8 cellular contexts compared by ENCODE assay signal in genomic region chr7:75928600-75928939, GRCh38. TPM values are rescaled to one million over a fixed set of nuclear protein-coding genes. Genes with fewer than 3 reads are reported as not detected.
DNase-seq lines count a peak whose midpoint lies in the region; ATAC-seq and TF ChIP-seq lines count a peak whose summit lies in the region.

No MANE protein-coding gene starts in this region.

- no peak overlapping the region for H3K4me3 Mint-ChIP-seq in activated CD4-positive, alpha-beta T cell treated with anti-CD3 and anti-CD28 coated beads for 36 hours
- no peak overlapping the region for H3K4me3 Mint-ChIP-seq in T-helper 2 cell treated with Interferon-gamma antibody and Interleukin-4, amounts not matched to agents 5 μg/mL and 100 μg/mL, for 36 hours
- H3K4me3 Mint-ChIP-seq in natural killer cell: no peak overlapping the region

- H3K4me1 Mint-ChIP-seq in activated CD4-positive, alpha-beta T cell treated with anti-CD3 and anti-CD28 coated beads for 36 hours: peaks cover 12% of the 10 kb centered on the region
- H3K4me1 Mint-ChIP-seq in T-helper 2 cell treated with Interferon-gamma antibody and Interleukin-4, amounts not matched to agents 5 μg/mL and 100 μg/mL, for 36 hours (ENCODE audit: low read depth): peaks cover 10% of the 10 kb centered on the region
- peaks cover 23 to 28% of the 10 kb centered on the region in 2 donors for H3K4me1 Mint-ChIP-seq in natural killer cell

- peak; percentile 27 for DNase-seq in activated CD4-positive, alpha-beta T cell treated with anti-CD3 and anti-CD28 coated beads for 36 hours
- DNase-seq in activated CD4-positive, alpha-beta T cell treated with anti-CD3 and anti-CD28 coated beads for 1 hour: no peak
- DNase-seq in T-helper 2 cell treated with Interferon-gamma antibody and Interleukin-4, amounts not matched to agents 5 μg/mL and 100 μg/mL, for 36 hours (ENCODE audit: low spot score): peak; percentile 12
- DNase-seq in natural killer cell (no peak), HuH-7.5 (ENCODE audit: low spot score) (no peak)

- no peaks in the 10 kb centered on the region for H3K27me3 Mint-ChIP-seq in activated CD4-positive, alpha-beta T cell treated with anti-CD3 and anti-CD28 coated beads for 36 hours
- no peaks in the 10 kb centered on the region for H3K27me3 Mint-ChIP-seq in T-helper 2 cell treated with Interferon-gamma antibody and Interleukin-4, amounts not matched to agents 5 μg/mL and 100 μg/mL, for 36 hours (ENCODE audit: low read depth)
- no peaks in the 10 kb centered on the region for H3K27me3 Mint-ChIP-seq in natural killer cell (ENCODE audit: low read depth in 2 of 2)

- H3K27ac Mint-ChIP-seq in activated CD4-positive, alpha-beta T cell treated with anti-CD3 and anti-CD28 coated beads for 36 hours: peak overlapping the region; percentile 58
- no peak overlapping the region for H3K27ac Mint-ChIP-seq in T-helper 2 cell treated with Interferon-gamma antibody and Interleukin-4, amounts not matched to agents 5 μg/mL and 100 μg/mL, for 36 hours
- H3K27ac Mint-ChIP-seq in natural killer cell: peak overlapping the region; percentile 36 to 68

- ATAC-seq in activated CD4-positive, alpha-beta T cell treated with anti-CD3 and anti-CD28 coated beads for 36 hours: peak; percentile 72
- ATAC-seq in HG02642 (IDR thresholded peaks at IDR 0.05; ENCODE audit: poor library complexity, unreplicated experiment): peak; percentile 64
- peak; percentile 50 to 86 (median 75) for ATAC-seq in natural killer cell
- no peak for ATAC-seq in GM18861 (IDR thresholded peaks at IDR 0.05; ENCODE audit: unreplicated experiment)
- ATAC-seq in HG03280 (IDR thresholded peaks at IDR 0.05; ENCODE audit: unreplicated experiment): no peak

- POLR2A ChIA-PET in activated CD4-positive, alpha-beta T cell treated with anti-CD3 and anti-CD28 coated beads for 36 hours (lab: Charles Lee): interaction anchor here (1.2 kb wide), 1 partner anchor 12 kb away, joined by 3 read pairs; no protein-coding TSS in a partner anchor

- CTCF ChIA-PET in activated CD4-positive, alpha-beta T cell treated with anti-CD3 and anti-CD28 coated beads for 36 hours (lab: Charles Lee): interaction anchor here (0.9 to 1.2 kb wide), 3 partner anchors 15 to 82 kb away, joined by 3 read pairs; no protein-coding TSS in a partner anchor

- TF ChIP-seq CTCF in natural killer cell (IDR thresholded peaks at IDR 0.05): no peak

- intact Hi-C loops in activated CD4-positive, alpha-beta T cell treated with anti-CD3 and anti-CD28 coated beads for 36 hours (cut with DNase I, micrococcal nuclease): no loop called here
- intact Hi-C loops in natural killer cell (cut with micrococcal nuclease): no loop called here

- peaks cover 6% of the 10 kb centered on the region for H3K36me3 Mint-ChIP-seq in activated CD4-positive, alpha-beta T cell treated with anti-CD3 and anti-CD28 coated beads for 36 hours (ENCODE audit: low read depth)
- H3K36me3 Mint-ChIP-seq in T-helper 2 cell treated with Interferon-gamma antibody and Interleukin-4, amounts not matched to agents 5 μg/mL and 100 μg/mL, for 36 hours (ENCODE audit: low read depth): peaks cover 10% of the 10 kb centered on the region
- H3K36me3 Mint-ChIP-seq in natural killer cell: peaks cover under 1% of the 10 kb centered on the region

- no peaks in the 10 kb centered on the region for H3K9me3 Mint-ChIP-seq in activated CD4-positive, alpha-beta T cell treated with anti-CD3 and anti-CD28 coated beads for 36 hours (ENCODE audit: low read depth)
- H3K9me3 Mint-ChIP-seq in T-helper 2 cell treated with Interferon-gamma antibody and Interleukin-4, amounts not matched to agents 5 μg/mL and 100 μg/mL, for 36 hours: no peaks in the 10 kb centered on the region
- H3K9me3 Mint-ChIP-seq in natural killer cell: no peaks in the 10 kb centered on the region

RNA-seq across cellular contexts. Expression of gene POR, which starts 13.6 kb away (rescaled TPM):
- 10 to 100 TPM; 24.9 to 33.8 TPM for total RNA-seq in activated CD4-positive, alpha-beta T cell treated with anti-CD3 and anti-CD28 coated beads for 36 hours
- total RNA-seq in natural killer cell: 10 to 100 TPM; 56.0 to 60.5 (median 58.3) TPM

RNA-seq across cellular contexts. Expression of gene RHBDD2, which starts 49.7 kb away (rescaled TPM):
- 10 to 100 TPM; 21.6 to 23.2 TPM for total RNA-seq in activated CD4-positive, alpha-beta T cell treated with anti-CD3 and anti-CD28 coated beads for 36 hours
- 10 to 100 TPM; 45.2 to 74.3 (median 61.9) TPM for total RNA-seq in natural killer cell

Comparison
In these comparisons a context has a peak if more than half of its experiments do, and no peak if none do; other contexts are left out.
1. DNase-seq: peak in activated CD4-positive, alpha-beta T cell treated with anti-CD3 and anti-CD28 coated beads for 36 hours (single experiment) and T-helper 2 cell treated with Interferon-gamma antibody and Interleukin-4, amounts not matched to agents 5 μg/mL and 100 μg/mL, for 36 hours (single experiment); none in activated CD4-positive, alpha-beta T cell treated with anti-CD3 and anti-CD28 coated beads for 1 hour (single experiment), natural killer cell (single experiment) and HuH-7.5 (single experiment).
2. ATAC-seq: peak in activated CD4-positive, alpha-beta T cell treated with anti-CD3 and anti-CD28 coated beads for 36 hours (single experiment), HG02642 (single experiment) and natural killer cell (3 of 3); none in GM18861 (single experiment) and HG03280 (single experiment).